ENCODE assay signal across 26 cellular contexts in the genomic region with DNA sequence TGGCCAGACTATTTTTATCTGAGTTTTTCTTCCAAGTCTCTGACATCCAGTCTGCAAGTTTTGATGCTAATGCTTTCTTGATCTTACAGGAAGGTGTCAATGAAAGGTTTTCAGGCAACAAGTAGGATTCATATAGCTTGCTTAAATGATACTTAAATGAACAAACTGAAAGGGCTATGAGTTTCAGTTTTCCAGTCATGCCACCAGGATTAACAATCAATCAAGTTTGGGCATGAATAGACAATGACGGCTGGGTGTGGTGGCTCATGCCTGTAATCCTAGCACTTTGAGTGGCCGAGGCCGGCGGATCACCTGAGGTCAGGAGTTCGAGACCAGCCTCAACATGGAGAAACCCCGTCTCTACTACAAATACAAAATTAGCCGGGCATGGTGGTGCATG.
"Had no signal": no experiment of that assay in that cellular context is flagged by ENCODE, and none has a peak within 500 bp of the region (broad histone marks: within the 10 kb centered on the region; RNA-seq: fewer than 3 reads in every experiment).

No MANE protein-coding gene starts in this region.

- H3K27ac Mint-ChIP-seq: activated CD4-positive, alpha-beta memory T cell treated with anti-CD3 and anti-CD28 coated beads, Interleukin-2, amount 10 ng/mL, durations not matched to agents 7 days and 5 days; activated naive CD4-positive, alpha-beta T cell treated with anti-CD3 and anti-CD28 coated beads, Interleukin-2, amount 10 ng/mL, durations not matched to agents 7 days and 5 days; activated naive CD8-positive, alpha-beta T cell treated with anti-CD3 and anti-CD28 coated beads for 36 hours; activated T-helper 17 cell treated with anti-CD3 and anti-CD28 coated beads, Interleukin-2, amount 50 U/mL, for 72 hours had no signal

- DNase-seq: activated CD4-positive, alpha-beta memory T cell treated with anti-CD3 and anti-CD28 coated beads, Interleukin-2, amount 10 ng/mL, durations not matched to agents 7 days and 5 days; activated CD4-positive, alpha-beta T cell treated with anti-CD3 and anti-CD28 coated beads, Interleukin-2, amount 50 U/mL, for 1 hour; activated CD4-positive, CD25-positive, alpha-beta regulatory T cell; activated gamma-delta T cell treated with Interleukin-2 at 50 U/mL for 16 hours; activated naive CD4-positive, alpha-beta T cell treated with anti-CD3 and anti-CD28 coated beads, Interleukin-2, amount 10 ng/mL, durations not matched to agents 7 days and 5 days; activated naive CD8-positive, alpha-beta T cell treated with anti-CD3 and anti-CD28 coated beads for 36 hours; activated T-cell treated with anti-CD3 and anti-CD28 coated beads for 4 hours; activated T-cell treated with anti-CD3 and anti-CD28 coated beads, Interleukin-2, amount 50 U/mL, for 48 hours; brain microvascular endothelial cell; caudate nucleus; Karpas-422; NCI-H1048; NCI-H1417; NCI-H2029; NCI-H2107; NCI-H2171 treated with DMSO at 0.1 percent for 48 hours; NCI-H226; NCI-H526; NCI-H82; Right ventricle myocardium superior; SJCRH30; SK-N-SH; T-helper 1 cell had no signal

- H3K27me3 Mint-ChIP-seq: activated CD4-positive, alpha-beta memory T cell treated with anti-CD3 and anti-CD28 coated beads, Interleukin-2, amount 10 ng/mL, durations not matched to agents 7 days and 5 days; activated naive CD4-positive, alpha-beta T cell treated with anti-CD3 and anti-CD28 coated beads, Interleukin-2, amount 10 ng/mL, durations not matched to agents 7 days and 5 days; activated naive CD8-positive, alpha-beta T cell treated with anti-CD3 and anti-CD28 coated beads for 36 hours; activated T-helper 17 cell treated with anti-CD3 and anti-CD28 coated beads, Interleukin-2, amount 50 U/mL, for 72 hours had no signal

- H3K9me3 ChIP-seq: SJCRH30, SK-N-SH had no signal

- H3K4me1 Mint-ChIP-seq: activated naive CD4-positive, alpha-beta T cell treated with anti-CD3 and anti-CD28 coated beads, Interleukin-2, amount 10 ng/mL, durations not matched to agents 7 days and 5 days; activated naive CD8-positive, alpha-beta T cell treated with anti-CD3 and anti-CD28 coated beads for 36 hours; activated T-helper 17 cell treated with anti-CD3 and anti-CD28 coated beads, Interleukin-2, amount 50 U/mL, for 72 hours had no signal

- H3K4me3 ChIP-seq: K562, SJCRH30 had no signal

- FAIRE-seq: K562 had no signal

- H3K4me3 Mint-ChIP-seq: activated CD4-positive, alpha-beta memory T cell treated with anti-CD3 and anti-CD28 coated beads, Interleukin-2, amount 10 ng/mL, durations not matched to agents 7 days and 5 days; activated naive CD4-positive, alpha-beta T cell treated with anti-CD3 and anti-CD28 coated beads, Interleukin-2, amount 10 ng/mL, durations not matched to agents 7 days and 5 days; activated naive CD8-positive, alpha-beta T cell treated with anti-CD3 and anti-CD28 coated beads for 36 hours; activated T-helper 17 cell treated with anti-CD3 and anti-CD28 coated beads, Interleukin-2, amount 50 U/mL, for 72 hours had no signal

- H3K27ac ChIP-seq: brain microvascular endothelial cell, SJCRH30, VCaP had no signal

- H3K36me3 ChIP-seq: brain microvascular endothelial cell had no signal

- H3K27me3 ChIP-seq: brain microvascular endothelial cell, SJCRH30 had no signal

- ATAC-seq: activated T-helper 17 cell treated with anti-CD3 and anti-CD28 coated beads, Interleukin-2, amount 50 U/mL, for 72 hours; K562 had no signal

- H3K4me1 ChIP-seq: SJCRH30 had no signal

- H3K9me3 Mint-ChIP-seq: activated CD4-positive, alpha-beta memory T cell treated with anti-CD3 and anti-CD28 coated beads, Interleukin-2, amount 10 ng/mL, durations not matched to agents 7 days and 5 days; activated naive CD4-positive, alpha-beta T cell treated with anti-CD3 and anti-CD28 coated beads, Interleukin-2, amount 10 ng/mL, durations not matched to agents 7 days and 5 days; activated naive CD8-positive, alpha-beta T cell treated with anti-CD3 and anti-CD28 coated beads for 36 hours; activated T-helper 17 cell treated with anti-CD3 and anti-CD28 coated beads, Interleukin-2, amount 50 U/mL, for 72 hours had no signal
